Comparison of ENCODE assay signal across 8 cellular contexts in the genomic region with DNA sequence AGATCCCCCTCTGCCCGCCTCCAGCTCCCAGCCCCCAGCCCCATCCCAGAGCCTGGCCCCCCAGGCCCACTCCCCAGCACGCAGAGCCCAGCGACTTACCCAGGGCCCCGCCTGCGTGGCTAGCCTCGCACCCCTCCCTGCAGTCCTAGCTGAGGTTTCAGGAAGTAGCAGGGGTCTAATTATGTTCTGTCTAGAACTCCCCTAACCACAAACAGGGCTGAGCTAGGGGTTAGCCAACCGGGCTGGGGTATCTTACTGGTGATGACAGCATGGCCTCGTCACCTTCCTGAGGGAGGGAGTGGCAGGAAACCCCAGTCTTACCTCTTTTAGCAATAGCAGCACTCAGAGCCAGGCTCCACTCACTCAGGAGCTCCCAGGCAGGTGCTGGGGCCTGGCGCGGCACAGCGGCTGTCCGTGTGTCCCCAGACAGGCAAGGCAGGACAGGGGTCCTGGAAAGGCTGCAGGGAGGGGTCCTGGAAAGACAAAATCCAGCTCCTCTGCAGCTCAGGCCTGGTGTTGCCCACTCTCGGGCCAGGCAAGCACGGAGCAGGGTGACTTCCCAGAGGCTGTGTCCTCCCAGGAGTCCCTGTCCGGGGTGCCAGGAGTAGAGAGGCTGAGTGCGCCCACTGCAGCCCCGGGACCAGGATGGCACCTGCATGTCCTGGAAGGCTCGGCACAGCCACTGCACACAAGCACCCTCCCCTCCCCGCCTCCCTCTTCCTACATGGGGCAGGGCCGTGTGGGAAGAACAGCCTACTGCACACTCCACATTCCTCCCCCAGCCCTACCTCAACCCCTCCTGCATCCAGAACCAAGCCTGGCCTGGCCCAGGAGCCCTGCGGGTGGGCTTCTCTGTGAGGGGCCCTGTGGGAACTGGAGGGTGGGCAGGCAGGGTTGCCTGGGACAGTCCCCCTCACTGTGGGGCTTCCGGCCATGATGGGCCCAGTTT. TPM values are rescaled to one million over a fixed set of nuclear protein-coding genes. Genes with fewer than 3 reads are reported as not detected.
DNase-seq lines count a peak whose midpoint lies in the region; ATAC-seq and TF ChIP-seq lines count a peak whose summit lies in the region.

A gene with protein sequence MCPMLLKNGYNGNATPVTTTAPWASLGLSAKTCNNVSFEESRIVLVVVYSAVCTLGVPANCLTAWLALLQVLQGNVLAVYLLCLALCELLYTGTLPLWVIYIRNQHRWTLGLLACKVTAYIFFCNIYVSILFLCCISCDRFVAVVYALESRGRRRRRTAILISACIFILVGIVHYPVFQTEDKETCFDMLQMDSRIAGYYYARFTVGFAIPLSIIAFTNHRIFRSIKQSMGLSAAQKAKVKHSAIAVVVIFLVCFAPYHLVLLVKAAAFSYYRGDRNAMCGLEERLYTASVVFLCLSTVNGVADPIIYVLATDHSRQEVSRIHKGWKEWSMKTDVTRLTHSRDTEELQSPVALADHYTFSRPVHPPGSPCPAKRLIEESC (minus strand): TSS at position 151 of the 949 bp plus-strand sequence. CDS start 10,010 bp downstream, outside the sequence.

- no peaks in the 10 kb centered on the region for H3K27me3 Mint-ChIP-seq in activated T-helper 17 cell treated with anti-CD3 and anti-CD28 coated beads, Interleukin-2, amount 50 U/mL, for 72 hours

- H3K9me3 Mint-ChIP-seq in activated T-helper 17 cell treated with anti-CD3 and anti-CD28 coated beads, Interleukin-2, amount 50 U/mL, for 72 hours: no peaks in the 10 kb centered on the region

- POLR2A ChIA-PET in Panc1 (lab: Charles Lee): no interaction called here

- no peaks in the 10 kb centered on the region for H3K4me1 ChIP-seq in Panc1 (ENCODE audit: control insufficient read depth, insufficient read depth, low read length)

- in situ Hi-C loops in Panc1 (cut with HindIII; ENCODE audit: low pct_unique_long_range_greater_than_20kb, low sequenced_read_pairs): no loop called here

- H3K4me3 Mint-ChIP-seq in activated T-helper 17 cell treated with anti-CD3 and anti-CD28 coated beads, Interleukin-2, amount 50 U/mL, for 72 hours: peak within 1 kb of the TSS; percentile 98

- peak; percentile 55 for ATAC-seq in HG02678 (IDR thresholded peaks at IDR 0.05; ENCODE audit: unreplicated experiment)
- ATAC-seq in Panc1: peak; percentile 43; the same call in 1 of the 2 replicates
- peak; percentile 77 for ATAC-seq in activated T-helper 17 cell treated with anti-CD3 and anti-CD28 coated beads, Interleukin-2, amount 50 U/mL, for 72 hours (replicated peaks)
- ATAC-seq in left colon: peak; percentile 56

- peaks cover 42% of the 10 kb centered on the region for H3K36me3 Mint-ChIP-seq in activated T-helper 17 cell treated with anti-CD3 and anti-CD28 coated beads, Interleukin-2, amount 50 U/mL, for 72 hours (ENCODE audit: low read depth)

- H3K4me3 ChIP-seq in GM12864 (ENCODE audit: low read depth, low read length) (peak within 1 kb of the TSS; percentile 95), Panc1 (ENCODE audit: low read depth in 2 of 2, low read length in 2 of 2) (no peak within 1 kb of the TSS)

- no peaks in the 10 kb centered on the region for H3K36me3 ChIP-seq in Panc1 (ENCODE audit: control insufficient read depth, insufficient read depth, low read length)

- BruUV-seq in Panc1 (replicated peaks; lab: Mats Ljungman, UMichigan): no TSS peak

- no peak within 1 kb of the TSS for H3K27ac ChIP-seq in Panc1 (ENCODE audit: low read length)

- no peaks in the 10 kb centered on the region for H3K27me3 ChIP-seq in Panc1 (ENCODE audit: control insufficient read depth, insufficient read depth, low read length)

- DNase-seq in GM12864 (ENCODE audit: low read depth) (peak; percentile 96), Panc1 (ENCODE audit: low read depth, low spot score) (no peak), left colon (peak; percentile 52 to 73), occipital lobe (lab: John Stamatoyannopoulos, UW) (no peak), NCI-H2171 treated with DMSO at 0.1 percent for 48 hours (lab: John Stamatoyannopoulos, UW) (no peak)
- DNase-seq in stimulated activated CD8-positive, alpha-beta memory T cell treated with anti-CD3 and anti-CD28 coated beads, Interleukin-15, amount 100 ng/mL, for 48 hours (ENCODE audit: low read depth in 2 of 2): peak; percentile 84 to 85

- CTCF ChIA-PET in Panc1 (lab: Charles Lee): no interaction called here

- H3K9me3 ChIP-seq in Panc1 (ENCODE audit: control insufficient read depth, insufficient read depth, low read depth, low read length): no peaks in the 10 kb centered on the region

- no peak for TF ChIP-seq CTCF in GM12864 (IDR thresholded peaks at IDR 0.05; ENCODE audit: low read depth, low read length, missing control alignments)
- TF ChIP-seq CTCF in Panc1 (IDR thresholded peaks at IDR 0.05): no peak

- intact Hi-C loops in Panc1 (cut with micrococcal nuclease; ENCODE audit: unreplicated experiment) (no loop called here), left colon (cut with DNase I, micrococcal nuclease) (no loop called here)

- peaks cover 42% of the 10 kb centered on the region for H3K4me1 Mint-ChIP-seq in activated T-helper 17 cell treated with anti-CD3 and anti-CD28 coated beads, Interleukin-2, amount 50 U/mL, for 72 hours

- H3K27ac Mint-ChIP-seq in activated T-helper 17 cell treated with anti-CD3 and anti-CD28 coated beads, Interleukin-2, amount 50 U/mL, for 72 hours: peak within 1 kb of the TSS; percentile 95

RNA-seq across cellular contexts. Expression of the gene that starts here (rescaled TPM):
- total RNA-seq in Panc1 (2021; ENCODE audit: unreplicated experiment): 0.08 TPM
- polyA plus RNA-seq in Panc1 (2012; ENCODE audit: insufficient read length): 0.15 TPM
- total RNA-seq in activated T-helper 17 cell treated with anti-CD3 and anti-CD28 coated beads, Interleukin-2, amount 50 U/mL, for 72 hours: 10 to 100 TPM; 46.5 to 49.5 TPM
- total RNA-seq in left colon: 1 to 10 TPM in 1 of 2 donors, under 1 TPM in 1; 0.73 to 3.4 TPM
- total RNA-seq in occipital lobe: 0.94 TPM

Comparison
In these comparisons a context has a peak if more than half of its experiments do, and no peak if none do; other contexts are left out.
1. RNA of the gene that starts here (total RNA-seq): 46.5 to 49.5 TPM in activated T-helper 17 cell treated with anti-CD3 and anti-CD28 coated beads, Interleukin-2, amount 50 U/mL, for 72 hours; 0.73 to 3.4 TPM in left colon, 0.94 TPM in occipital lobe (single experiment) and 0.08 TPM in Panc1 (single experiment); every median in the first group is over 10 times any median in the second.
2. Peak in ATAC-seq in Panc1; RNA of the gene not detected or under 1 TPM.
3. DNase-seq: peak in GM12864 (single experiment), left colon (2 of 2) and stimulated activated CD8-positive, alpha-beta memory T cell treated with anti-CD3 and anti-CD28 coated beads, Interleukin-15, amount 100 ng/mL, for 48 hours (2 of 2); none in Panc1 (single experiment), occipital lobe (single experiment) and NCI-H2171 treated with DMSO at 0.1 percent for 48 hours (single experiment).
4. Peak in every context shown above with its lines, with median percentiles within 50 percentile points of each other: ATAC-seq.